Comparison of ENCODE assay signal across 7 cellular contexts in the genomic region with DNA sequence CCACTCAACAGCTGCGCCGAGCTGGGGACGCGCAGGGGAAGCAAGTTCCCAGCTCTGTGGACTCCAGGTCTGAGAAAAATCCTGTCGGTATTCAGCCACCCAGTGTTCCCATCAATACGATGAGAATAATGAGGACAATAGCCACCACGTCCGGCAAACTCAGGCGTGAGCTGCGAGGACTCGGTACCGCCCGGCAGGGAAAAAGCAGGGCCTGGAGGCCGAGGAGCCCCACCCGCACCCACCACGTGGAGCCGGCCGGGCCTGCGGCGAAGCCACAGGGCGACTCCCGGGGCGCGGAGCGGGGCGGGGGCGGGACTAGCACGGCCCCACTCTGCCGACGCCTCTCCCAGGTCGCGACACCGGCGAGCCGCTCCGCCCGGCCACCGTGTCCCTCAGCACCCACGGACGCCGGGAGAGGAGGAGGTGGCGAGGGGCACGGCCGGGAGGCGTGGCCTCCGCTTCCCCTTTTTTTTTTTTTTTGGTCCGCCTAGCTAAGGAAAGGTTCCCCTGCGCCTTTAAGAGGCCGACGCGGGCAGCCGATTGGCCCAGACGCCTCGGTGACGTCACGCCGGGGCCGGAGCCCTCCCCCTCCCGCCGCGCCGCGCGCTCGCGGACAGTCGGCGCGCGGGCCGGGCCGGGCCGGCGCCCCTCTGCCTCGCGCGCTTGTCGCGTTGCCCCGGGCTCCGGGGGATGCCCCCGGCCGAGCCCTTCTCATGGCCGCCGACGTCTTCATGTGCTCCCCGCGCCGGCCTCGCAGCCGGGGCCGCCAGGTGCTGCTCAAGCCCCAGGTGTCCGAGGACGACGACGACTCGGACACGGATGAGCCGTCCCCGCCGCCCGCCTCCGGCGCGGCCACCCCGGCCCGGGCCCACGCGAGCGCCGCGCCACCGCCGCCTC. TPM values are rescaled to one million over a fixed set of nuclear protein-coding genes. Genes with fewer than 3 reads are reported as not detected.
DNase-seq lines count a peak whose midpoint lies in the region; ATAC-seq and FAIRE-seq lines count a peak whose summit lies in the region.

A gene with protein sequence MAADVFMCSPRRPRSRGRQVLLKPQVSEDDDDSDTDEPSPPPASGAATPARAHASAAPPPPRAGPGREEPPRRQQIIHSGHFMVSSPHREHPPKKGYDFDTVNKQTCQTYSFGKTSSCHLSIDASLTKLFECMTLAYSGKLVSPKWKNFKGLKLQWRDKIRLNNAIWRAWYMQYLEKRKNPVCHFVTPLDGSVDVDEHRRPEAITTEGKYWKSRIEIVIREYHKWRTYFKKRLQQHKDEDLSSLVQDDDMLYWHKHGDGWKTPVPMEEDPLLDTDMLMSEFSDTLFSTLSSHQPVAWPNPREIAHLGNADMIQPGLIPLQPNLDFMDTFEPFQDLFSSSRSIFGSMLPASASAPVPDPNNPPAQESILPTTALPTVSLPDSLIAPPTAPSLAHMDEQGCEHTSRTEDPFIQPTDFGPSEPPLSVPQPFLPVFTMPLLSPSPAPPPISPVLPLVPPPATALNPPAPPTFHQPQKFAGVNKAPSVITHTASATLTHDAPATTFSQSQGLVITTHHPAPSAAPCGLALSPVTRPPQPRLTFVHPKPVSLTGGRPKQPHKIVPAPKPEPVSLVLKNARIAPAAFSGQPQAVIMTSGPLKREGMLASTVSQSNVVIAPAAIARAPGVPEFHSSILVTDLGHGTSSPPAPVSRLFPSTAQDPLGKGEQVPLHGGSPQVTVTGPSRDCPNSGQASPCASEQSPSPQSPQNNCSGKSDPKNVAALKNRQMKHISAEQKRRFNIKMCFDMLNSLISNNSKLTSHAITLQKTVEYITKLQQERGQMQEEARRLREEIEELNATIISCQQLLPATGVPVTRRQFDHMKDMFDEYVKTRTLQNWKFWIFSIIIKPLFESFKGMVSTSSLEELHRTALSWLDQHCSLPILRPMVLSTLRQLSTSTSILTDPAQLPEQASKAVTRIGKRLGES (plus strand): TSS at position 616 of the 897 bp plus-strand sequence. CDS start 98 bp downstream, at position 714.

- peak; percentile 62 for FAIRE-seq in GM18507 (lab: Jason Lieb, UNC)

- DNase-seq in GM18507 (ENCODE audit: extremely low spot score, insufficient read length, low read depth): peak; percentile 85
- peak; percentile 73 for DNase-seq in NCI-H2081 treated with DMSO at 0.1 percent for 48 hours (lab: John Stamatoyannopoulos, UW)
- peak; percentile 90 for DNase-seq in T1000 (lab: John Stamatoyannopoulos, UW)
- DNase-seq in astrocyte of the hippocampus (ENCODE audit: low read depth, low spot score): peak; percentile 97
- DNase-seq in hippocampal formation (lab: John Stamatoyannopoulos, UW): peak; percentile 88
- peak; percentile 97 for DNase-seq in sciatic nerve (ENCODE audit: low spot score)

- intact Hi-C loops in sciatic nerve (cut with DNase I): no loop called here

- ATAC-seq in HG02973 (IDR thresholded peaks at IDR 0.05; ENCODE audit: unreplicated experiment): peak; percentile 70
- ATAC-seq in sciatic nerve: peak; percentile 93

RNA-seq across cellular contexts. Expression of the gene that starts here (rescaled TPM):
- 44.2 TPM for total RNA-seq in sciatic nerve

Comparison
In these comparisons a context has a peak if more than half of its experiments do, and no peak if none do; other contexts are left out.
1. Peak in every context shown above with its lines: DNase-seq and ATAC-seq.